Comparison of ENCODE assay signal across 7 cellular contexts in genomic region chr16:1979271-1980025, GRCh38. TPM values are rescaled to one million over a fixed set of nuclear protein-coding genes. Genes with fewer than 3 reads are reported as not detected.
DNase-seq lines count a peak whose midpoint lies in the region; TF ChIP-seq lines count a peak whose summit lies in the region.
"Had no signal": no experiment of that assay in that cellular context is flagged by ENCODE, and none has a peak within 500 bp of the region (broad histone marks: within the 10 kb centered on the region; RNA-seq: fewer than 3 reads in every experiment).

No MANE protein-coding gene starts in this region.

- H3K4me1 ChIP-seq in breast epithelium: peaks cover 0 to 5% of the 10 kb centered on the region in 2 donors
- no peaks in the 10 kb centered on the region for H3K4me1 ChIP-seq in prostate gland (replicated peaks)

- H3K4me3 ChIP-seq in breast epithelium (peak overlapping the region in 2 of 3 donors; percentile 36 to 60), prostate gland (peak overlapping the region; percentile 15 to 35)
- H3K4me3 ChIP-seq: heart right ventricle had no signal

- H3K9me3 ChIP-seq in breast epithelium (no peaks in the 10 kb centered on the region), prostate gland (no peaks in the 10 kb centered on the region)
- H3K9me3 ChIP-seq: heart right ventricle had no signal

- intact Hi-C loops in breast epithelium (cut with DNase I; ENCODE audit: low total_unique reads) (no loop called here), prostate gland (cut with DNase I) (no loop called here)

- 47% methylated on average over 70 of the region's 70 CpGs for WGBS in prostate gland

- peaks cover 10% of the 10 kb centered on the region for H3K36me3 ChIP-seq in breast epithelium
- peaks cover 11% of the 10 kb centered on the region in 2 donors for H3K36me3 ChIP-seq in prostate gland

- DNase-seq in NCI-H1930 (lab: John Stamatoyannopoulos, UW) (peak; percentile 57 to 60), breast epithelium (ENCODE audit: low spot score in 2 of 2) (peak in 1 of 2 donors; percentile 84), prostate gland (ENCODE audit: low spot score) (peak; percentile 75), MV-4-11 (lab: John Stamatoyannopoulos, UW) (no peak), AG08396 (ENCODE audit: low spot score) (no peak)
- DNase-seq: heart right ventricle had no signal

- H3K27me3 ChIP-seq in breast epithelium (peaks cover 0 to 14% of the 10 kb centered on the region in 2 donors), prostate gland (replicated peaks; ENCODE audit: insufficient read depth) (no peaks in the 10 kb centered on the region)

- peak overlapping the region; percentile 38 to 51 for H3K27ac ChIP-seq in breast epithelium
- peak overlapping the region; percentile 52 to 77 for H3K27ac ChIP-seq in prostate gland
- H3K27ac ChIP-seq: heart right ventricle had no signal

- no peak for TF ChIP-seq POLR2A in breast epithelium (IDR thresholded peaks at IDR 0.05)
- no peak for TF ChIP-seq POLR2A in prostate gland (IDR thresholded peaks at IDR 0.05)

- TF ChIP-seq CTCF in breast epithelium (IDR thresholded peaks at IDR 0.05): no peak
- TF ChIP-seq CTCF in prostate gland (IDR thresholded peaks at IDR 0.05): no peak

RNA-seq across cellular contexts. Expression of gene NOXO1, which starts 1.8 kb away (rescaled TPM):
- total RNA-seq in breast epithelium (under 1 TPM in 2 of 3 donors, not detected in 1; 0.88 to 0.98 TPM), prostate gland (1 to 10 TPM in 1 of 2 donors, under 1 TPM in 1; 0.32 to 5.0 TPM)
- total RNA-seq: heart right ventricle, RPMI7951 had no signal

RNA-seq across cellular contexts. Expression of gene GFER, which starts 4.5 kb away (rescaled TPM):
- total RNA-seq in breast epithelium: 10 to 100 TPM; 15.7 to 18.1 (median 17.9) TPM
- total RNA-seq in prostate gland: 10 to 100 TPM; 21.1 to 26.6 TPM

RNA-seq across cellular contexts. Expression of gene TBL3, which starts 7.6 kb away (rescaled TPM):
- total RNA-seq in breast epithelium (10 to 100 TPM; 32.9 to 42.3 (median 33.1) TPM), prostate gland (10 to 100 TPM; 54.3 to 57.1 TPM)

RNA-seq across cellular contexts. Expression of gene SYNGR3, which starts 10.3 kb away (rescaled TPM):
- total RNA-seq in breast epithelium (1 to 10 TPM in 1 of 3 donors, under 1 TPM in 2; 0.44 to 2.0 (median 0.64) TPM), prostate gland (10 to 100 TPM in 1 of 2 donors, 1 to 10 TPM in 1; 4.0 to 16.1 TPM)

RNA-seq across cellular contexts. Expression of gene RNF151, which starts 12.8 kb away (rescaled TPM):
- under 1 TPM in 1 of 3 donors, not detected in 2; 0.98 TPM for total RNA-seq in breast epithelium
- 1 to 10 TPM in 1 of 2 donors, not detected in 1; 7.2 TPM for total RNA-seq in prostate gland
- total RNA-seq: heart right ventricle, RPMI7951 had no signal

Comparison
In these comparisons a context has a peak if more than half of its experiments do, and no peak if none do; other contexts are left out.
1. DNase-seq: peak in NCI-H1930 (2 of 2) and prostate gland (single experiment); none in MV-4-11 (single experiment) and AG08396 (single experiment).